Comparison of ENCODE assay signal across 8 cellular contexts in genomic region chr7:5827755-5828154, GRCh38. TPM values are rescaled to one million over a fixed set of nuclear protein-coding genes. Genes with fewer than 3 reads are reported as not detected.
DNase-seq lines count a peak whose midpoint lies in the region; ATAC-seq and TF ChIP-seq lines count a peak whose summit lies in the region.

No MANE protein-coding gene starts in this region.

- H3K4me1 Mint-ChIP-seq in natural killer cell treated with Interleukin-12 subunit alpha and Interleukin-12 subunit beta and Interleukin-15 and Interleukin-18, amount 100 ng/mL, for 72 hours (ENCODE audit: low read depth in 2 of 2): peaks cover 9 to 10% of the 10 kb centered on the region in 2 donors
- H3K4me1 Mint-ChIP-seq in stimulated activated effector memory CD8-positive, alpha-beta T cell treated with anti-CD3 and anti-CD28 coated beads, Interleukin-12 subunit alpha, Interleukin-12 subunit beta, amount 100 ng/mL, for 72 hours: peaks cover 14% of the 10 kb centered on the region

- H3K4me3 Mint-ChIP-seq in natural killer cell treated with Interleukin-12 subunit alpha and Interleukin-12 subunit beta and Interleukin-15 and Interleukin-18, amount 100 ng/mL, for 72 hours: no peak overlapping the region
- no peak overlapping the region for H3K4me3 Mint-ChIP-seq in stimulated activated effector memory CD8-positive, alpha-beta T cell treated with anti-CD3 and anti-CD28 coated beads, Interleukin-12 subunit alpha, Interleukin-12 subunit beta, amount 100 ng/mL, for 72 hours

- no TSS peak for BruUV-seq in PC-3 (replicated peaks; lab: Mats Ljungman, UMichigan)

- peaks cover under 1% of the 10 kb centered on the region; the same call in 1 of the 2 replicates for H3K4me1 ChIP-seq in PC-3 (ENCODE audit: insufficient read depth, low read length)

- no peak overlapping the region for H3K9ac ChIP-seq in PC-3 (ENCODE audit: low read length)

- H3K9me3 ChIP-seq in PC-3 (ENCODE audit: low read length): no peaks in the 10 kb centered on the region

- H3K27me3 ChIP-seq in PC-3 (ENCODE audit: low read length): no peaks in the 10 kb centered on the region

- CTCF ChIA-PET in PC-3 (lab: Charles Lee): no interaction called here

- no peaks in the 10 kb centered on the region for H4K20me1 ChIP-seq in PC-3 (ENCODE audit: low read length)

- TF ChIP-seq CTCF in PC-3 (conservative IDR thresholded peaks at IDR 0.05; ENCODE audit: low read depth, low read length): peak; percentile 63
- peak; percentile 52 for TF ChIP-seq CTCF in astrocyte of the spinal cord (IDR thresholded peaks at IDR 0.05; ENCODE audit: low read depth, low read length)

- H3K79me2 ChIP-seq in PC-3 (ENCODE audit: low read length): no peaks in the 10 kb centered on the region

- H3K4me2 ChIP-seq in PC-3 (ENCODE audit: low read length): no peak overlapping the region

- 0 out of 2 replicates have a peak, but pooled peaks have one; percentile 7 for ATAC-seq in PC-3
- ATAC-seq in natural killer cell treated with Interleukin-12 subunit alpha and Interleukin-12 subunit beta and Interleukin-15 and Interleukin-18, amount 100 ng/mL, for 72 hours: no peak
- no peak for ATAC-seq in stimulated activated effector memory CD8-positive, alpha-beta T cell treated with anti-CD3 and anti-CD28 coated beads, Interleukin-12 subunit alpha, Interleukin-12 subunit beta, amount 100 ng/mL, for 72 hours

- no peaks in the 10 kb centered on the region for H3F3A ChIP-seq in PC-3 (ENCODE audit: low read length, unreplicated experiment)

- H3K9me3 Mint-ChIP-seq in natural killer cell treated with Interleukin-12 subunit alpha and Interleukin-12 subunit beta and Interleukin-15 and Interleukin-18, amount 100 ng/mL, for 72 hours: no peaks in the 10 kb centered on the region
- H3K9me3 Mint-ChIP-seq in stimulated activated effector memory CD8-positive, alpha-beta T cell treated with anti-CD3 and anti-CD28 coated beads, Interleukin-12 subunit alpha, Interleukin-12 subunit beta, amount 100 ng/mL, for 72 hours: no peaks in the 10 kb centered on the region

- in situ Hi-C loops in astrocyte of the spinal cord (cut with HindIII; ENCODE audit: low sequenced_read_pairs): no loop called here

- H3K36me3 Mint-ChIP-seq in natural killer cell treated with Interleukin-12 subunit alpha and Interleukin-12 subunit beta and Interleukin-15 and Interleukin-18, amount 100 ng/mL, for 72 hours: no peaks in the 10 kb centered on the region
- peaks cover 6% of the 10 kb centered on the region for H3K36me3 Mint-ChIP-seq in stimulated activated effector memory CD8-positive, alpha-beta T cell treated with anti-CD3 and anti-CD28 coated beads, Interleukin-12 subunit alpha, Interleukin-12 subunit beta, amount 100 ng/mL, for 72 hours

- POLR2A ChIA-PET in PC-3 (lab: Charles Lee; ENCODE audit: unreplicated experiment): no interaction called here

- H3K4me3 ChIP-seq in PC-3 (ENCODE audit: low read length): no peak overlapping the region
- H3K4me3 ChIP-seq in astrocyte of the spinal cord (ENCODE audit: low read depth, low read length): no peak overlapping the region

- H3K27me3 Mint-ChIP-seq in natural killer cell treated with Interleukin-12 subunit alpha and Interleukin-12 subunit beta and Interleukin-15 and Interleukin-18, amount 100 ng/mL, for 72 hours: no peaks in the 10 kb centered on the region

- intact Hi-C loops in PC-3 (cut with micrococcal nuclease): no loop called here

- H2AFZ ChIP-seq in PC-3 (ENCODE audit: low read length): no peak overlapping the region

- H3K9me2 ChIP-seq in PC-3 (replicated peaks; ENCODE audit: low read length): no peaks in the 10 kb centered on the region

- no peak overlapping the region for H3K27ac ChIP-seq in PC-3 (ENCODE audit: low read length)

- peak; percentile 9 to 24 (median 16) for DNase-seq in activated CD4-positive, CD25-positive, alpha-beta regulatory T cell (lab: John Stamatoyannopoulos, UW)
- DNase-seq in activated CD4-positive, CD25-positive, alpha-beta regulatory T cell treated with anti-CD3 and anti-CD28 coated beads, Interleukin-2, amount 50 U/mL, for 72 hours: no peak
- DNase-seq in PC-3 (peak; percentile 31), astrocyte of the spinal cord (ENCODE audit: low read depth, low spot score) (no peak), mucosa of gallbladder (ENCODE audit: low spot score) (no peak), NCI-H524 treated with DMSO at 0.1 percent for 48 hours (lab: John Stamatoyannopoulos, UW) (no peak)
- peak; percentile 59 for DNase-seq in natural killer cell treated with Interleukin-12 subunit alpha and Interleukin-12 subunit beta and Interleukin-15 and Interleukin-18, amount 100 ng/mL, for 72 hours (ENCODE audit: low spot score)
- DNase-seq in stimulated activated effector memory CD8-positive, alpha-beta T cell treated with anti-CD3 and anti-CD28 coated beads, Interleukin-12 subunit alpha, Interleukin-12 subunit beta, amount 100 ng/mL, for 72 hours (ENCODE audit: low spot score in 2 of 2): no peak

- no peak overlapping the region for H3K27ac Mint-ChIP-seq in natural killer cell treated with Interleukin-12 subunit alpha and Interleukin-12 subunit beta and Interleukin-15 and Interleukin-18, amount 100 ng/mL, for 72 hours
- H3K27ac Mint-ChIP-seq in stimulated activated effector memory CD8-positive, alpha-beta T cell treated with anti-CD3 and anti-CD28 coated beads, Interleukin-12 subunit alpha, Interleukin-12 subunit beta, amount 100 ng/mL, for 72 hours: no peak overlapping the region

- no peaks in the 10 kb centered on the region for H3K36me3 ChIP-seq in PC-3 (ENCODE audit: low read depth, low read length)

RNA-seq across cellular contexts. Expression of gene RNF216, which starts 46.3 kb away (rescaled TPM):
- total RNA-seq in PC-3 (2014; rRNA removed): 21.1 and 22.2 TPM in 2 replicates
- 10 to 100 TPM; 38.4 to 52.3 TPM for total RNA-seq in natural killer cell treated with Interleukin-12 subunit alpha and Interleukin-12 subunit beta and Interleukin-15 and Interleukin-18, amount 100 ng/mL, for 72 hours
- 31.8 TPM for total RNA-seq in mucosa of gallbladder

RNA-seq across cellular contexts. Expression of gene OCM, which starts 52.8 kb away (rescaled TPM):
- not detected in 2 replicates for total RNA-seq in PC-3 (2014; rRNA removed)
- total RNA-seq in natural killer cell treated with Interleukin-12 subunit alpha and Interleukin-12 subunit beta and Interleukin-15 and Interleukin-18, amount 100 ng/mL, for 72 hours: not detected
- total RNA-seq in mucosa of gallbladder: not detected

Comparison
In these comparisons a context has a peak if more than half of its experiments do, and no peak if none do; other contexts are left out.
1. DNase-seq: peak in activated CD4-positive, CD25-positive, alpha-beta regulatory T cell (4 of 4), PC-3 (single experiment) and natural killer cell treated with Interleukin-12 subunit alpha and Interleukin-12 subunit beta and Interleukin-15 and Interleukin-18, amount 100 ng/mL, for 72 hours (single experiment); none in activated CD4-positive, CD25-positive, alpha-beta regulatory T cell treated with anti-CD3 and anti-CD28 coated beads, Interleukin-2, amount 50 U/mL, for 72 hours (single experiment), astrocyte of the spinal cord (single experiment), mucosa of gallbladder (single experiment), NCI-H524 treated with DMSO at 0.1 percent for 48 hours (single experiment) and stimulated activated effector memory CD8-positive, alpha-beta T cell treated with anti-CD3 and anti-CD28 coated beads, Interleukin-12 subunit alpha, Interleukin-12 subunit beta, amount 100 ng/mL, for 72 hours (0 of 2).